ENCODE assay signal across 10 cellular contexts in genomic region chr4:179095585-179096228, GRCh38.
DNase-seq lines count a peak whose midpoint lies in the region; TF ChIP-seq lines count a peak whose summit lies in the region.
"Had no signal": no experiment of that assay in that cellular context is flagged by ENCODE, and none has a peak within 500 bp of the region (broad histone marks: within the 10 kb centered on the region; RNA-seq: fewer than 3 reads in every experiment).

No MANE protein-coding gene starts in this region.

- H3K4me3 ChIP-seq in astrocyte of the spinal cord (ENCODE audit: low read depth, low read length), result no peak overlapping the region

- H3K9me3 Mint-ChIP-seq in activated T-helper 2 cell treated with anti-CD3 and anti-CD28 coated beads, Interferon-gamma antibody, Interleukin-2, Interleukin-4, amounts not matched to agents 10 μg/mL and 5 μg/mL and 100 μg/mL, durations not matched to agents 14 hours and 24 hours and 36 hours, result peaks cover 30% of the 10 kb centered on the region

- H3K4me1 Mint-ChIP-seq in activated T-helper 2 cell treated with anti-CD3 and anti-CD28 coated beads, Interferon-gamma antibody, Interleukin-2, Interleukin-4, amounts not matched to agents 10 μg/mL and 5 μg/mL and 100 μg/mL, durations not matched to agents 14 hours and 24 hours and 36 hours (ENCODE audit: low read depth), result no peaks in the 10 kb centered on the region
- H3K4me1 Mint-ChIP-seq: central memory CD8-positive, alpha-beta T cell had no signal

- no peak for TF ChIP-seq CTCF in astrocyte of the spinal cord (IDR thresholded peaks at IDR 0.05; ENCODE audit: low read depth, low read length)

- H3K4me3 Mint-ChIP-seq in activated T-helper 2 cell treated with anti-CD3 and anti-CD28 coated beads, Interferon-gamma antibody, Interleukin-2, Interleukin-4, amounts not matched to agents 10 μg/mL and 5 μg/mL and 100 μg/mL, durations not matched to agents 14 hours and 24 hours and 36 hours (ENCODE audit: low read depth), result no peak overlapping the region
- H3K4me3 Mint-ChIP-seq: central memory CD8-positive, alpha-beta T cell had no signal

- intact Hi-C loops in activated T-helper 2 cell treated with anti-CD3 and anti-CD28 coated beads, Interferon-gamma antibody, Interleukin-2, Interleukin-4, amounts not matched to agents 10 μg/mL and 5 μg/mL and 100 μg/mL, durations not matched to agents 14 hours and 24 hours and 36 hours (cut with micrococcal nuclease), result no loop called here

- DNase-seq in DMS 273 (lab: John Stamatoyannopoulos, UW; ENCODE audit: unreplicated experiment) (peak; percentile 6), DMS 273 treated with DMSO at 0.1 percent for 48 hours (lab: John Stamatoyannopoulos, UW) (no peak), NAMALWA (ENCODE audit: low spot score) (peak; percentile 13), astrocyte of the spinal cord (ENCODE audit: low read depth, low spot score) (peak; percentile 51), myocyte (ENCODE audit: low read depth) (peak; percentile 6), NCI-H1694 (lab: John Stamatoyannopoulos, UW) (no peak), SKM-1 treated with dmso at 0.1 percent for 144 hours (lab: John Stamatoyannopoulos, UW; ENCODE audit: unreplicated experiment) (no peak)
- DNase-seq in activated T-helper 2 cell treated with anti-CD3 and anti-CD28 coated beads, Interferon-gamma antibody, Interleukin-2, Interleukin-4, amounts not matched to agents 10 μg/mL and 5 μg/mL and 100 μg/mL, durations not matched to agents 14 hours and 24 hours and 36 hours (ENCODE audit: low spot score), result no peak
- DNase-seq: NCI-H2227 treated with DMSO at 0.1 percent for 48 hours had no signal

- no peaks in the 10 kb centered on the region for H3K36me3 Mint-ChIP-seq in activated T-helper 2 cell treated with anti-CD3 and anti-CD28 coated beads, Interferon-gamma antibody, Interleukin-2, Interleukin-4, amounts not matched to agents 10 μg/mL and 5 μg/mL and 100 μg/mL, durations not matched to agents 14 hours and 24 hours and 36 hours (ENCODE audit: low read depth)

- no peak overlapping the region for H3K27ac Mint-ChIP-seq in activated T-helper 2 cell treated with anti-CD3 and anti-CD28 coated beads, Interferon-gamma antibody, Interleukin-2, Interleukin-4, amounts not matched to agents 10 μg/mL and 5 μg/mL and 100 μg/mL, durations not matched to agents 14 hours and 24 hours and 36 hours

- no peaks in the 10 kb centered on the region for H3K27me3 Mint-ChIP-seq in activated T-helper 2 cell treated with anti-CD3 and anti-CD28 coated beads, Interferon-gamma antibody, Interleukin-2, Interleukin-4, amounts not matched to agents 10 μg/mL and 5 μg/mL and 100 μg/mL, durations not matched to agents 14 hours and 24 hours and 36 hours (ENCODE audit: low read depth)
- H3K27me3 Mint-ChIP-seq: central memory CD8-positive, alpha-beta T cell had no signal

- in situ Hi-C loops in astrocyte of the spinal cord (cut with HindIII; ENCODE audit: low sequenced_read_pairs), result no loop called here

Comparison
In these comparisons a context has a peak if more than half of its experiments do, and no peak if none do; other contexts are left out.
1. DNase-seq: peak in DMS 273 (single experiment), NAMALWA (single experiment), astrocyte of the spinal cord (single experiment) and myocyte (single experiment); none in DMS 273 treated with DMSO at 0.1 percent for 48 hours (single experiment), NCI-H1694 (single experiment), activated T-helper 2 cell treated with anti-CD3 and anti-CD28 coated beads, Interferon-gamma antibody, Interleukin-2, Interleukin-4, amounts not matched to agents 10 μg/mL and 5 μg/mL and 100 μg/mL, durations not matched to agents 14 hours and 24 hours and 36 hours (single experiment) and SKM-1 treated with dmso at 0.1 percent for 144 hours (single experiment).